9 cellular contexts compared by ENCODE assay signal in genomic region chr22:21745948-21746347, GRCh38.
"Had no signal": no experiment of that assay in that cellular context is flagged by ENCODE, and none has a peak within 500 bp of the region (broad histone marks: within the 10 kb centered on the region; RNA-seq: fewer than 3 reads in every experiment).

No MANE protein-coding gene starts in this region.

- H3K4me3 ChIP-seq: GM23248, HAP-1 had no signal

- DNase-seq: GM23248, GOT3, H7, HFFc6, KBM-7 had no signal

- H3K9ac ChIP-seq: GM23248 had no signal

- H3K9me3 ChIP-seq: HAP-1 had no signal

- H3K36me3 ChIP-seq: HAP-1 had no signal

- H2AFZ ChIP-seq: GM23248 had no signal

- H3K4me1 ChIP-seq: HAP-1 had no signal

- H3K27ac ChIP-seq: GM23248, HL-60 had no signal

- FAIRE-seq: HepG2 had no signal

- ATAC-seq: HCT116, HepG2 had no signal
